In genomic region chr1:155741908-155742307, GRCh38 we compare ENCODE assay signal across 23 cellular contexts. TPM values are rescaled to one million over a fixed set of nuclear protein-coding genes. Genes with fewer than 3 reads are reported as not detected.
DNase-seq lines count a peak whose midpoint lies in the region; ATAC-seq and TF ChIP-seq lines count a peak whose summit lies in the region.
"Had no signal": no experiment of that assay in that cellular context is flagged by ENCODE, and none has a peak within 500 bp of the region (broad histone marks: within the 10 kb centered on the region; RNA-seq: fewer than 3 reads in every experiment).

No MANE protein-coding gene starts in this region.

- ATAC-seq in WTC11 (no peak), HG02798 (IDR thresholded peaks at IDR 0.05; ENCODE audit: poor library complexity, unreplicated experiment) (no peak)
- ATAC-seq: A549, GM12878 had no signal

- no peak for DNase-seq in activated naive CD4-positive, alpha-beta T cell treated with anti-CD3 and anti-CD28 coated beads, Interleukin-2, amount 50 U/mL, for 16 hours
- DNase-seq in WTC11 (ENCODE audit: low spot score) = no peak
- peak; percentile 37 for DNase-seq in mesenteric fat pad (ENCODE audit: low spot score)
- no peak for DNase-seq in activated naive CD8-positive, alpha-beta T cell treated with anti-CD3 and anti-CD28 coated beads for 36 hours
- DNase-seq: AML-193; C1 segment of cervical spinal cord; CD4-positive, alpha-beta memory T cell; CD4-positive, CD25-positive, alpha-beta regulatory T cell; CD8-positive, alpha-beta memory T cell; COR-L47; DMS 273 treated with DMSO at 0.1 percent for 48 hours; DMS153; DMS53; DMS79; DND-41; EL; GDM1 had no signal

- no peaks in the 10 kb centered on the region for H3K4me1 Mint-ChIP-seq in activated naive CD4-positive, alpha-beta T cell treated with anti-CD3 and anti-CD28 coated beads, Interleukin-2, amount 50 U/mL, for 24 hours
- H3K4me1 Mint-ChIP-seq in WTC11 = no peaks in the 10 kb centered on the region
- H3K4me1 Mint-ChIP-seq in activated naive CD8-positive, alpha-beta T cell treated with anti-CD3 and anti-CD28 coated beads for 36 hours = peaks cover 3% of the 10 kb centered on the region

- H3K9me3 Mint-ChIP-seq in activated naive CD4-positive, alpha-beta T cell treated with anti-CD3 and anti-CD28 coated beads, Interleukin-2, amount 50 U/mL, for 24 hours = no peaks in the 10 kb centered on the region
- H3K9me3 Mint-ChIP-seq in WTC11 = no peaks in the 10 kb centered on the region
- no peaks in the 10 kb centered on the region for H3K9me3 Mint-ChIP-seq in activated naive CD8-positive, alpha-beta T cell treated with anti-CD3 and anti-CD28 coated beads for 36 hours
- H3K9me3 Mint-ChIP-seq: CD14-positive monocyte; CD4-positive, alpha-beta memory T cell; CD4-positive, CD25-positive, alpha-beta regulatory T cell; CD8-positive, alpha-beta memory T cell had no signal

- H3K36me3 Mint-ChIP-seq in activated naive CD4-positive, alpha-beta T cell treated with anti-CD3 and anti-CD28 coated beads, Interleukin-2, amount 50 U/mL, for 24 hours = peaks cover 3% of the 10 kb centered on the region
- peaks cover 19% of the 10 kb centered on the region for H3K36me3 Mint-ChIP-seq in WTC11
- peaks cover 6% of the 10 kb centered on the region for H3K36me3 Mint-ChIP-seq in activated naive CD8-positive, alpha-beta T cell treated with anti-CD3 and anti-CD28 coated beads for 36 hours

- H3K27me3 Mint-ChIP-seq in activated naive CD4-positive, alpha-beta T cell treated with anti-CD3 and anti-CD28 coated beads, Interleukin-2, amount 50 U/mL, for 24 hours = no peaks in the 10 kb centered on the region
- no peaks in the 10 kb centered on the region for H3K27me3 Mint-ChIP-seq in WTC11 (ENCODE audit: low read depth)
- H3K27me3 Mint-ChIP-seq in activated naive CD8-positive, alpha-beta T cell treated with anti-CD3 and anti-CD28 coated beads for 36 hours = no peaks in the 10 kb centered on the region
- H3K27me3 Mint-ChIP-seq: B cell; CD4-positive, alpha-beta memory T cell; CD4-positive, CD25-positive, alpha-beta regulatory T cell; CD8-positive, alpha-beta memory T cell had no signal

- POLR2A ChIA-PET in WTC11 (lab: Charles Lee) = no interaction called here

- CTCF ChIA-PET in WTC11 (lab: Charles Lee) = interaction anchor here (0.5 to 0.6 kb wide), 2 partner anchors 344 to 461 kb away, joined by 3 to 6 read pairs; no protein-coding TSS in a partner anchor

- H3K4me3 Mint-ChIP-seq in activated naive CD4-positive, alpha-beta T cell treated with anti-CD3 and anti-CD28 coated beads, Interleukin-2, amount 50 U/mL, for 24 hours = no peak overlapping the region
- H3K4me3 Mint-ChIP-seq in WTC11 = no peak overlapping the region
- no peak overlapping the region for H3K4me3 Mint-ChIP-seq in activated naive CD8-positive, alpha-beta T cell treated with anti-CD3 and anti-CD28 coated beads for 36 hours
- H3K4me3 Mint-ChIP-seq: B cell; CD14-positive monocyte; CD4-positive, CD25-positive, alpha-beta regulatory T cell; CD8-positive, alpha-beta memory T cell had no signal

- no peak for TF ChIP-seq CTCF in WTC11 (IDR thresholded peaks at IDR 0.05)

- H3K27ac Mint-ChIP-seq in activated naive CD4-positive, alpha-beta T cell treated with anti-CD3 and anti-CD28 coated beads, Interleukin-2, amount 50 U/mL, for 24 hours = peak overlapping the region; percentile 27
- no peak overlapping the region for H3K27ac Mint-ChIP-seq in WTC11
- H3K27ac Mint-ChIP-seq in activated naive CD8-positive, alpha-beta T cell treated with anti-CD3 and anti-CD28 coated beads for 36 hours = no peak overlapping the region
- H3K27ac Mint-ChIP-seq: B cell; CD14-positive monocyte; CD4-positive, CD25-positive, alpha-beta regulatory T cell had no signal

TF ChIP-seq in WTC11, 78 proteins besides CTCF, POLR2A, EP300 and RAD21:
- TF ChIP-seq ZNF423 (CRISPR knock-in tag; IDR thresholded peaks at IDR 0.05) = no peak
- TF ChIP-seq AFF4 (CRISPR knock-in tag; IDR thresholded peaks at IDR 0.05; ENCODE audit: borderline replicate concordance) = no peak
- no peak for TF ChIP-seq ATF3 (CRISPR knock-in tag; conservative IDR thresholded peaks at IDR 0.05)
- TF ChIP-seq ESRRA (CRISPR knock-in tag; IDR thresholded peaks at IDR 0.05; ENCODE audit: borderline replicate concordance) = no peak
- no peak for TF ChIP-seq E2F1 (CRISPR knock-in tag; IDR thresholded peaks at IDR 0.05)
- peak; percentile 58; the same call in 1 of the 2 replicates for TF ChIP-seq ZNF121 (CRISPR knock-in tag; IDR thresholded peaks at IDR 0.05)
- TF ChIP-seq GRHL2 (CRISPR knock-in tag; IDR thresholded peaks at IDR 0.05; ENCODE audit: insufficient replicate concordance, severe bottlenecking) = no peak

RNA-seq across cellular contexts. Expression of gene DAP3, which starts 53.0 kb away (rescaled TPM):
- total RNA-seq in WTC11 (2021) (107 to 125 TPM (median 109 TPM) in 3 replicates), mesenteric fat pad (94.6 TPM)
- 100 to 1,000 TPM; 148 to 151 TPM for total RNA-seq in activated naive CD8-positive, alpha-beta T cell treated with anti-CD3 and anti-CD28 coated beads for 36 hours

RNA-seq across cellular contexts. Expression of gene YY1AP1, which starts 53.3 kb away (rescaled TPM):
- 41.8 to 45.0 TPM (median 41.8 TPM) in 3 replicates for total RNA-seq in WTC11 (2021)
- total RNA-seq in mesenteric fat pad = 62.5 TPM
- total RNA-seq in activated naive CD8-positive, alpha-beta T cell treated with anti-CD3 and anti-CD28 coated beads for 36 hours = 10 to 100 TPM; 66.8 to 67.0 TPM
